In genomic region chr10:59575269-59575668, GRCh38 we compare ENCODE assay signal across 2 cellular contexts.
TF ChIP-seq lines count a peak whose summit lies in the region.

No MANE protein-coding gene starts in this region.

TF ChIP-seq in SK-N-SH, 30 proteins besides CTCF, POLR2A, EP300 and RAD21 (continued from another document):
- TF ChIP-seq REST (IDR thresholded peaks at IDR 0.05; ENCODE audit: low read depth, low read length) = no peak
- no peak for TF ChIP-seq GABPA (IDR thresholded peaks at IDR 0.05; ENCODE audit: low read depth)
- no peak for TF ChIP-seq TAF1 (IDR thresholded peaks at IDR 0.05; ENCODE audit: borderline replicate concordance, low read depth, low read length)
- peak; percentile 63; the same call in 1 of the 2 replicates for TF ChIP-seq MEF2A (IDR thresholded peaks at IDR 0.05; ENCODE audit: borderline replicate concordance, low read depth)
- TF ChIP-seq FOSL2 (IDR thresholded peaks at IDR 0.05; ENCODE audit: borderline replicate concordance, low read depth) = peak; percentile 69
- no peak for TF ChIP-seq TEAD4 (IDR thresholded peaks at IDR 0.05; ENCODE audit: borderline replicate concordance, insufficient read depth)
- TF ChIP-seq IRF3 (IDR thresholded peaks at IDR 0.05; ENCODE audit: low read depth, low read length) = no peak
- TF ChIP-seq PBX3 (IDR thresholded peaks at IDR 0.05) = peak; percentile 64
- no peak for TF ChIP-seq USF2 (IDR thresholded peaks at IDR 0.05; ENCODE audit: borderline replicate concordance, low read depth, low read length)
- no peak for TF ChIP-seq GATA2 (CRISPR knock-in tag; IDR thresholded peaks at IDR 0.05)
- no peak for TF ChIP-seq FOXJ3 (CRISPR knock-in tag; IDR thresholded peaks at IDR 0.05)
- TF ChIP-seq NRF1 (IDR thresholded peaks at IDR 0.05; ENCODE audit: low read depth, low read length) = no peak
- TF ChIP-seq ELF1 (IDR thresholded peaks at IDR 0.05) = no peak
- no peak for TF ChIP-seq SMC3 (IDR thresholded peaks at IDR 0.05; ENCODE audit: low read depth, low read length)
- no peak for TF ChIP-seq MXI1 (IDR thresholded peaks at IDR 0.05; ENCODE audit: low read depth, low read length)
- TF ChIP-seq USF1 (IDR thresholded peaks at IDR 0.05; ENCODE audit: borderline replicate concordance, low read depth) = no peak
- no peak for TF ChIP-seq SIN3A (IDR thresholded peaks at IDR 0.05; ENCODE audit: borderline replicate concordance, low read depth, low read length)

TF ChIP-seq in SK-N-SH treated with all-trans-retinoic acid at 6 μM for 48 hours, 23 proteins besides CTCF, POLR2A, EP300 and RAD21 (continued from another document):
- TF ChIP-seq TSHZ2 (CRISPR knock-in tag; IDR thresholded peaks at IDR 0.05) (no peak), ISL1 (CRISPR knock-in tag; IDR thresholded peaks at IDR 0.05) (no peak), CSRNP3 (CRISPR knock-in tag; IDR thresholded peaks at IDR 0.05) (no peak), PPARA (CRISPR knock-in tag; IDR thresholded peaks at IDR 0.05; ENCODE audit: borderline replicate concordance) (no peak), POU6F1 (CRISPR knock-in tag; IDR thresholded peaks at IDR 0.05; ENCODE audit: borderline replicate concordance, low read depth) (no peak)
